In genomic region chr9:137453643-137454081, GRCh38 we compare ENCODE assay signal across 9 cellular contexts. TPM values are rescaled to one million over a fixed set of nuclear protein-coding genes. Genes with fewer than 3 reads are reported as not detected.
DNase-seq lines count a peak whose midpoint lies in the region; ATAC-seq and TF ChIP-seq lines count a peak whose summit lies in the region.
"Had no signal": no experiment of that assay in that cellular context is flagged by ENCODE, and none has a peak within 500 bp of the region (broad histone marks: within the 10 kb centered on the region; RNA-seq: fewer than 3 reads in every experiment).

No MANE protein-coding gene starts in this region.

- intact Hi-C loops in lower lobe of right lung (cut with DNase I) = no loop called here

- peaks cover 11% of the 10 kb centered on the region for H3K36me3 ChIP-seq in effector memory CD4-positive, alpha-beta T cell (ENCODE audit: control insufficient read depth, insufficient read depth, low read length)
- H3K36me3 ChIP-seq in lower lobe of right lung = no peaks in the 10 kb centered on the region

- H3K4me3 ChIP-seq in Jurkat, Clone E6-1 (ENCODE audit: low read length) = no peak overlapping the region
- no peak overlapping the region for H3K4me3 ChIP-seq in effector memory CD4-positive, alpha-beta T cell (ENCODE audit: insufficient read depth, low read depth, low read length, poor library complexity, severe bottlenecking)
- peak overlapping the region; percentile 52 for H3K4me3 ChIP-seq in lower lobe of right lung

- H3K27me3 ChIP-seq in effector memory CD4-positive, alpha-beta T cell (replicated peaks; ENCODE audit: control insufficient read depth, insufficient read depth, low read length, poor library complexity, severe bottlenecking) = no peaks in the 10 kb centered on the region
- no peaks in the 10 kb centered on the region for H3K27me3 ChIP-seq in lower lobe of right lung (ENCODE audit: low read depth)

- peaks cover 52% of the 10 kb centered on the region for H3K4me1 ChIP-seq in effector memory CD4-positive, alpha-beta T cell (ENCODE audit: control insufficient read depth, insufficient read depth, low read length, poor library complexity, severe bottlenecking)
- H3K4me1 ChIP-seq in lower lobe of right lung = peaks cover 27% of the 10 kb centered on the region

- H3K9me3 ChIP-seq in effector memory CD4-positive, alpha-beta T cell (ENCODE audit: control insufficient read depth, low read length) = no peaks in the 10 kb centered on the region
- no peaks in the 10 kb centered on the region for H3K9me3 ChIP-seq in lower lobe of right lung

- no peak for TF ChIP-seq CTCF in lower lobe of right lung (IDR thresholded peaks at IDR 0.05)

- peak; percentile 47 for ATAC-seq in GM18867 (IDR thresholded peaks at IDR 0.05; ENCODE audit: unreplicated experiment)
- peak; percentile 82 to 84 for ATAC-seq in lower lobe of right lung
- no peak for ATAC-seq in GM18909 (IDR thresholded peaks at IDR 0.05; ENCODE audit: poor library complexity, unreplicated experiment)

- H3K27ac ChIP-seq in effector memory CD4-positive, alpha-beta T cell (ENCODE audit: insufficient read depth, low read length, poor library complexity, severe bottlenecking) = no peak overlapping the region
- H3K27ac ChIP-seq in lower lobe of right lung = no peak overlapping the region

- DNase-seq in Jurkat, Clone E6-1 (ENCODE audit: low read depth, low spot score) = peak; percentile 24
- peak; percentile 60 to 62 for DNase-seq in activated CD4-positive, alpha-beta T cell treated with anti-CD3 and anti-CD28 coated beads for 4 hours
- DNase-seq in effector memory CD4-positive, alpha-beta T cell = peak; percentile 41 to 57 (median 46)
- DNase-seq in lower lobe of right lung (peak; percentile 87), NCI-H2227 (lab: John Stamatoyannopoulos, UW; ENCODE audit: unreplicated experiment) (no peak)
- DNase-seq in stimulated activated CD8-positive, alpha-beta memory T cell treated with anti-CD3 and anti-CD28 coated beads, Interleukin-4, amount 100 ng/mL, for 48 hours = peak; percentile 80

RNA-seq across cellular contexts. Expression of gene NSMF, which starts 5.5 kb away (rescaled TPM):
- polyA plus RNA-seq in Jurkat, Clone E6-1 (2012; ENCODE audit: insufficient read depth, insufficient read length) = 5.4 TPM
- total RNA-seq in lower lobe of right lung = 20.7 TPM

RNA-seq across cellular contexts. Expression of gene ENTPD8, which starts 12.5 kb away (rescaled TPM):
- not detected for polyA plus RNA-seq in Jurkat, Clone E6-1 (2012; ENCODE audit: insufficient read depth, insufficient read length)
- total RNA-seq in lower lobe of right lung = 0.15 TPM
- total RNA-seq: RPMI7951 had no signal

RNA-seq across cellular contexts. Expression of gene NOXA1, which starts 30.5 kb away (rescaled TPM):
- polyA plus RNA-seq in Jurkat, Clone E6-1 (2012; ENCODE audit: insufficient read depth, insufficient read length) = not detected
- total RNA-seq in lower lobe of right lung = 6.9 TPM
- total RNA-seq: RPMI7951 had no signal

RNA-seq across cellular contexts. Expression of gene EXD3, which starts 30.7 kb away (rescaled TPM):
- polyA plus RNA-seq in Jurkat, Clone E6-1 (2012; ENCODE audit: insufficient read depth, insufficient read length) = not detected
- total RNA-seq in lower lobe of right lung = 25.2 TPM
